Comparison of ENCODE assay signal across 8 cellular contexts in genomic region chr9:72433616-72434280, GRCh38.
DNase-seq lines count a peak whose midpoint lies in the region; ATAC-seq, FAIRE-seq and TF ChIP-seq lines count a peak whose summit lies in the region.
"Not testable (repeated sequence)": the region's sequence is repeated elsewhere in the genome, so short reads cannot be mapped to it uniquely, and the experiment has no call there.

No MANE protein-coding gene starts in this region.

- H3K36me3 ChIP-seq in RWPE2 (ENCODE audit: low read depth); osteoblast (ENCODE audit: insufficient read depth, low read length): not testable (repeated sequence)

- WGBS in A549 (ENCODE audit: missing lambda C conversion rate), result 46% methylated on average over 12 of the region's 12 CpGs

- not testable (repeated sequence) for TF ChIP-seq CTCF in A549 (IDR thresholded peaks at IDR 0.05); RWPE2 (IDR thresholded peaks at IDR 0.05; ENCODE audit: poor library complexity, severe bottlenecking); fibroblast of mammary gland (conservative IDR thresholded peaks at IDR 0.05; ENCODE audit: control insufficient read depth, insufficient read depth, low read depth, low read length); osteoblast (IDR thresholded peaks at IDR 0.05; ENCODE audit: extremely low read depth, low read depth, low read length)

- H3K27ac ChIP-seq in A549 (peak overlapping the region; percentile 60 to 86), RWPE2 (ENCODE audit: poor library complexity, severe bottlenecking) (peak overlapping the region; percentile 44)
- not testable (repeated sequence) for H3K27ac ChIP-seq in osteoblast (ENCODE audit: low read depth, low read length)

- DNase-seq in A549 (ENCODE audit: low read depth in 1 of 2, low spot score in 1 of 2) (peak; percentile 58 to 73), GM03348 (ENCODE audit: low spot score) (peak; percentile 84), HTR-8/SVneo (ENCODE audit: insufficient read length, low spot score) (peak; percentile 67), astrocyte of the hippocampus (ENCODE audit: low read depth, low spot score) (peak; percentile 86), fibroblast of mammary gland (ENCODE audit: low read depth) (peak; percentile 22), iris pigment epithelial cell (ENCODE audit: low read depth) (peak; percentile 84), osteoblast (ENCODE audit: insufficient read length, low spot score, missing footprints) (peak; percentile 51)
- not testable (repeated sequence) for DNase-seq in RWPE2 (ENCODE audit: low spot score)

- H3K4me2 ChIP-seq in A549, result peak overlapping the region; percentile 46
- peak overlapping the region; percentile 34 for H3K4me2 ChIP-seq in osteoblast (ENCODE audit: insufficient read depth, low read length)

- H3K9me3 ChIP-seq in A549; RWPE2 (ENCODE audit: severe bottlenecking); osteoblast (ENCODE audit: low read depth, low read length): not testable (repeated sequence)

- not testable (repeated sequence) for H2AFZ ChIP-seq in osteoblast (ENCODE audit: low read length)

- not testable (repeated sequence) for TF ChIP-seq EP300 in A549 (IDR thresholded peaks at IDR 0.05)

- not testable (repeated sequence) for H3K27me3 ChIP-seq in RWPE2 (ENCODE audit: insufficient read depth, poor library complexity, severe bottlenecking); osteoblast (ENCODE audit: insufficient read depth, low read length)

- not testable (repeated sequence) for H3K79me2 ChIP-seq in osteoblast (ENCODE audit: insufficient read depth, low read length)

- CTCF ChIA-PET in A549 (lab: Yijun Ruan, JAX), result interaction anchor here (1.3 to 1.9 kb wide), 6 partner anchors 11 to 159 kb away, joined by 3 to 4 read pairs (median 4); no protein-coding TSS in a partner anchor

- ATAC-seq in A549 (peak; percentile 98 to 99), RWPE2 (ENCODE audit: low read depth) (peak; percentile 100)

- not testable (repeated sequence) for TF ChIP-seq POLR2A in A549 (IDR thresholded peaks at IDR 0.05; ENCODE audit: low read length)

- FAIRE-seq in A549 (lab: Jason Lieb, UNC) (peak; percentile 56), HTR-8/SVneo (lab: Jason Lieb, UNC) (peak; percentile 81)

- POLR2A ChIA-PET in A549 (lab: Yijun Ruan, JAX), result interaction anchor here (1.2 to 2.9 kb wide), 4 partner anchors 68 to 144 kb away, joined by 3 to 53 read pairs (median 4); partner anchors contain the start of gene ZFAND5

- peaks cover 18% of the 10 kb centered on the region for H3K4me1 ChIP-seq in A549
- H3K4me1 ChIP-seq in RWPE2 (ENCODE audit: insufficient read depth, poor library complexity, severe bottlenecking), result peaks cover 16% of the 10 kb centered on the region
- H3K4me1 ChIP-seq in osteoblast (ENCODE audit: insufficient read depth, low read length), result peaks cover 20% of the 10 kb centered on the region

- not testable (repeated sequence) for TF ChIP-seq RAD21 in A549 (conservative IDR thresholded peaks at IDR 0.05 in 1 of 2, IDR thresholded peaks at IDR 0.05 in 1 of 2)

- H3K4me3 ChIP-seq in A549; RWPE2 (ENCODE audit: severe bottlenecking); fibroblast of mammary gland (ENCODE audit: control insufficient read depth, low read depth, low read length); osteoblast (ENCODE audit: insufficient read depth, low read length): not testable (repeated sequence)

- not testable (repeated sequence) for H4K20me1 ChIP-seq in osteoblast (ENCODE audit: insufficient read depth, low read length)

TF ChIP-seq in A549, 52 proteins besides CTCF, POLR2A, EP300 and RAD21:
- TF ChIP-seq MAX (IDR thresholded peaks at IDR 0.05), result peak; percentile 46; the same call in 1 of the 2 replicates
- TF ChIP-seq CEBPB (IDR thresholded peaks at IDR 0.05), result peak in 1 of 2 experiments; percentile 33; a peak in 1 of 4 replicates
- TF ChIP-seq FOSL2 (IDR thresholded peaks at IDR 0.05), result 0 out of 2 replicates have a peak, but pooled peaks have one; percentile 36
- TF ChIP-seq FOSL2 (CRISPR knock-in tag; IDR thresholded peaks at IDR 0.05), result peak; percentile 65
